ENCODE assay signal across 1 cellular context in genomic region chr7:151086802-151087246, GRCh38.
TF ChIP-seq lines count a peak whose summit lies in the region.

No MANE protein-coding gene starts in this region.

TF ChIP-seq in IMR-90, 13 proteins besides CTCF, POLR2A, EP300 and RAD21 (continued from another document):
- TF ChIP-seq MAZ (IDR thresholded peaks at IDR 0.05; ENCODE audit: borderline replicate concordance, low read depth, low read length): 0 out of 2 replicates have a peak, but pooled peaks have one; percentile 15
